In the genomic region with DNA sequence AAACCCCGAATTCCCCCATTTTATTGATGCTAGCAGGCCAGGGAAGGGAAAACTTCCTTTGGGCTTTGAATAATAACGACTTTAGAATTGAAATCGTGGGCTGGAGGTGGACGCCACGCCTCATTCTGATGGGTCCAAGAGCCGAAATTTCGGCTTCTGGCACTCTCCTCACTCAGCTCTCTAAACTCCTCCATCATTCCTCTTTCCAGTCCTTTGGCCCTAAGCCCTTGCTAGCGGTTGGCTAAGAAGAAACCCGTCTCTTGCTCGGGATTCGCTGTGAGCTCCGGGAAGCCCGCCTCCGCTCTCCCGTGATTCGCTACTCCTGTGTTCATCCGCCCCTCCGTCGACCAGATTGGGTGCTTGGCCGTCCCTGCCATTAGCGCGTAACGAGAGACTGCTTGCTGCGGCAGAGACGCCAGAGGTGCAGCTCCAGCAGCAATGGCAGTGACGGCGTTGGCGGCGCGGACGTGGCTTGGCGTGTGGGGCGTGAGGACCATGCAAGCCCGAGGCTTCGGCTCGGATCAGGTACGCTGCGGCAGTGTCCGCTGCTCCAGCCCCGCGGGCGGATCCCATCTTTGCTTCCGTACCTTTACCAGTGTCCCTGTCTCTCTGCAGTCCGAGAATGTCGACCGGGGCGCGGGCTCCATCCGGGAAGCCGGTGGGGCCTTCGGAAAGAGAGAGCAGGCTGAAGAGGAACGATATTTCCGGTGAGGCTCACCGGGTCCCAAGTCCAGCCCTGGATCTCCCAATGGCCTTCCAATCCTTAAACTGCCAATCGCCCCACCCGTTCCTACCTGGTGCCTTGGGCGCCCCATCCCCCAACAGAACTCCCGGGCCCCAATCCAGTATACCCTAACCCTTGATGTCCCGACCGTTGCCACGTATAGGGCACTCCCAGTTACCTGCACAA, we compare ENCODE assay signal across 8 cellular contexts. TPM values are rescaled to one million over a fixed set of nuclear protein-coding genes. Genes with fewer than 3 reads are reported as not detected.
A peak's percentile ranks its signal among the peaks of the same experiment; 100 is the strongest.
DNase-seq lines count a peak whose midpoint lies in the region; ATAC-seq, FAIRE-seq and TF ChIP-seq lines count a peak whose summit lies in the region.

Gene ATP5IF1, plus strand, starts transcription at position 379 of the 910 bp plus-strand sequence. Its CDS starts 60 bp downstream, at position 439.

- peaks cover 10% of the 10 kb centered on the region for H3K79me1 ChIP-seq in trophoblast cell (ENCODE audit: low read length)

- H3K4me3 ChIP-seq in adipocyte (ENCODE audit: low read length): peak within 1 kb of the TSS; percentile 98
- peak within 1 kb of the TSS; percentile 77 for H3K4me3 ChIP-seq in cardiac muscle cell
- H3K4me3 ChIP-seq in trophoblast cell (ENCODE audit: low read depth, low read length): peak within 1 kb of the TSS; percentile 94
- H3K4me3 ChIP-seq in transverse colon: peak within 1 kb of the TSS; percentile 75 to 97 (median 86)

- intact Hi-C loops in transverse colon (cut with DNase I; ENCODE audit: low total_unique reads): no loop called here

- peak; percentile 92 for ATAC-seq in HG02798 (IDR thresholded peaks at IDR 0.05; ENCODE audit: poor library complexity, unreplicated experiment)

- H3K79me2 ChIP-seq in trophoblast cell (ENCODE audit: control insufficient read depth, insufficient read depth, low read length, poor library complexity): peaks cover 18% of the 10 kb centered on the region

- H4K12ac ChIP-seq in trophoblast cell (ENCODE audit: low read depth, low read length): peak within 1 kb of the TSS; percentile 76

- TF ChIP-seq CTCF in cardiac muscle cell (IDR thresholded peaks at IDR 0.05; ENCODE audit: low read depth, low read length) (no peak), transverse colon (IDR thresholded peaks at IDR 0.05) (no peak)

- no CpG with 5 or more reads among the region's 61 CpGs for WGBS in trophoblast cell (ENCODE audit: extremely low coverage, insufficient coverage, insufficient read length)
- 0 to 1% methylated on average over 1 to 55 of the region's 61 CpGs for WGBS in transverse colon (ENCODE audit: low coverage in 1 of 2), 2 donors

- in situ Hi-C loops in transverse colon (cut with MboI; ENCODE audit: low pct_ligation_motif_present in 1 of 4, low pct_unique_long_range_greater_than_20kb in 1 of 4, low sequenced_read_pairs in 3 of 4): loop anchor here in 1 of 4 donors (25.0 kb wide), 1 partner anchor 276 kb away; the partner anchor contains the start of gene RCC1

- no peaks in the 10 kb centered on the region for H3K27me3 ChIP-seq in adipocyte (replicated peaks; ENCODE audit: control insufficient read depth, insufficient read depth, low read length)
- no peaks in the 10 kb centered on the region for H3K27me3 ChIP-seq in cardiac muscle cell
- H3K27me3 ChIP-seq in trophoblast cell (ENCODE audit: insufficient read depth, low read length): no peaks in the 10 kb centered on the region
- no peaks in the 10 kb centered on the region for H3K27me3 ChIP-seq in transverse colon

- H3K14ac ChIP-seq in trophoblast cell (ENCODE audit: low read length): peak within 1 kb of the TSS; percentile 95

- H4K91ac ChIP-seq in trophoblast cell (ENCODE audit: low read depth, low read length): peak within 1 kb of the TSS; percentile 78

- no peak for TF ChIP-seq EP300 in transverse colon (IDR thresholded peaks at IDR 0.05; ENCODE audit: low read depth)

- TF ChIP-seq POLR2A in GM12891 (IDR thresholded peaks at IDR 0.05; ENCODE audit: low read depth, low read length): peak; percentile 99
- TF ChIP-seq POLR2A in transverse colon (IDR thresholded peaks at IDR 0.05): peak; percentile 95

- DNase-seq in GM12891 (ENCODE audit: insufficient read length, low spot score) (peak; percentile 93), NCI-H1417 treated with DMSO at 0.1 percent for 48 hours (lab: John Stamatoyannopoulos, UW) (peak; percentile 86), SW 1271 (lab: John Stamatoyannopoulos, UW) (peak; percentile 82 to 95), adipocyte (ENCODE audit: low read depth) (peak; percentile 99), cardiac muscle cell (ENCODE audit: low read depth in 1 of 2, low spot score in 1 of 2) (peak; percentile 98), trophoblast cell (peak; percentile 98 to 99), transverse colon (peak; percentile 97)

- peaks cover 26% of the 10 kb centered on the region for H3K4me1 ChIP-seq in adipocyte (ENCODE audit: control insufficient read depth, insufficient read depth, low read length)
- peaks cover 21% of the 10 kb centered on the region for H3K4me1 ChIP-seq in cardiac muscle cell (ENCODE audit: low read depth)
- H3K4me1 ChIP-seq in trophoblast cell (ENCODE audit: control insufficient read depth in 1 of 2, insufficient read depth in 2 of 2, low read length in 2 of 2): peaks cover 7% of the 10 kb centered on the region in 2 experiments
- peaks cover 18 to 44% (median 33%) of the 10 kb centered on the region in 4 donors for H3K4me1 ChIP-seq in transverse colon

- H2BK12ac ChIP-seq in trophoblast cell (ENCODE audit: low read length): no peak within 1 kb of the TSS

- H3K9me3 ChIP-seq in adipocyte (ENCODE audit: control insufficient read depth, low read length) (no peaks in the 10 kb centered on the region), cardiac muscle cell (ENCODE audit: low read depth) (no peaks in the 10 kb centered on the region), trophoblast cell (ENCODE audit: insufficient read depth, low read depth, low read length) (no peaks in the 10 kb centered on the region), transverse colon (no peaks in the 10 kb centered on the region)

- H3K18ac ChIP-seq in trophoblast cell (ENCODE audit: low read length): peak within 1 kb of the TSS; percentile 88

- H3K4ac ChIP-seq in trophoblast cell (ENCODE audit: low read depth, low read length): peak within 1 kb of the TSS; percentile 81

- peak within 1 kb of the TSS; percentile 96 for H2AFZ ChIP-seq in trophoblast cell (ENCODE audit: insufficient read depth, low read length, poor library complexity)

- FAIRE-seq in GM12891 (lab: Jason Lieb, UNC): peak; percentile 96

- H3K23ac ChIP-seq in trophoblast cell (ENCODE audit: low read length): peak within 1 kb of the TSS; percentile 56

- H3K4me2 ChIP-seq in trophoblast cell (ENCODE audit: low read length): peak within 1 kb of the TSS; percentile 81

- peak within 1 kb of the TSS; percentile 62 for H2BK120ac ChIP-seq in trophoblast cell (ENCODE audit: insufficient read depth, low read length, poor library complexity)

- H2BK5ac ChIP-seq in trophoblast cell (ENCODE audit: low read depth, low read length, poor library complexity): peak within 1 kb of the TSS; percentile 19

- H4K8ac ChIP-seq in trophoblast cell (ENCODE audit: low read depth, low read length): peak within 1 kb of the TSS; percentile 92

- H3K36me3 ChIP-seq in adipocyte (ENCODE audit: control insufficient read depth, insufficient read depth, low read length, severe bottlenecking): no peaks in the 10 kb centered on the region
- peaks cover 4% of the 10 kb centered on the region for H3K36me3 ChIP-seq in cardiac muscle cell
- peaks cover 0 to 7% of the 10 kb centered on the region in 2 experiments for H3K36me3 ChIP-seq in trophoblast cell (ENCODE audit: control insufficient read depth in 1 of 2, insufficient read depth in 2 of 2, low read length in 2 of 2)
- H3K36me3 ChIP-seq in transverse colon: no peaks in the 10 kb centered on the region

- H3K9ac ChIP-seq in adipocyte (ENCODE audit: low read length) (peak within 1 kb of the TSS; percentile 96), trophoblast cell (ENCODE audit: low read length) (peak within 1 kb of the TSS; percentile 76)

- H3K27ac ChIP-seq in cardiac muscle cell: peak within 1 kb of the TSS; percentile 57
- H3K27ac ChIP-seq in trophoblast cell (ENCODE audit: low read depth, low read length): peak within 1 kb of the TSS; percentile 66
- H3K27ac ChIP-seq in transverse colon: peak within 1 kb of the TSS; percentile 91 to 98 (median 95)

- H2AK5ac ChIP-seq in trophoblast cell (ENCODE audit: low read length): peak within 1 kb of the TSS; percentile 35

TF ChIP-seq in GM12891, 5 proteins besides CTCF, POLR2A, EP300 and RAD21:
- no peak for TF ChIP-seq SPI1 (IDR thresholded peaks at IDR 0.05; ENCODE audit: low read depth, low read length)
- peak; percentile 94 for TF ChIP-seq TAF1 (IDR thresholded peaks at IDR 0.05; ENCODE audit: low read depth, low read length)
- TF ChIP-seq PAX5 (IDR thresholded peaks at IDR 0.05; ENCODE audit: insufficient read depth, low read length, severe bottlenecking): no peak
- TF ChIP-seq POU2F2 (IDR thresholded peaks at IDR 0.05; ENCODE audit: low read depth, low read length): peak; percentile 80
- TF ChIP-seq POLR2AphosphoS5 (IDR thresholded peaks at IDR 0.05; ENCODE audit: low read depth, low read length): peak; percentile 98

RNA-seq across cellular contexts. Expression of gene ATP5IF1, which starts in this region (rescaled TPM):
- 727 TPM for polyA plus RNA-seq in GM12891 (2012; ENCODE audit: low read depth, missing spikeins)
- total RNA-seq in cardiac muscle cell (1,032 and 1,070 TPM in 2 replicates), transverse colon (100 to 1,000 TPM; 131 to 503 (median 344) TPM)
- polyA plus RNA-seq in cardiac muscle cell: 966 and 1,056 TPM in 2 replicates
- polyA plus RNA-seq in trophoblast cell (2013): 429 and 430 TPM in 2 replicates

Comparison
In these comparisons a context has a peak if more than half of its experiments do, and no peak if none do; other contexts are left out.
1. Peak in every context shown above with its lines: DNase-seq, ATAC-seq, H3K4me3 ChIP-seq and H3K27ac ChIP-seq.